ENCODE assay signal across 24 cellular contexts in the genomic region with DNA sequence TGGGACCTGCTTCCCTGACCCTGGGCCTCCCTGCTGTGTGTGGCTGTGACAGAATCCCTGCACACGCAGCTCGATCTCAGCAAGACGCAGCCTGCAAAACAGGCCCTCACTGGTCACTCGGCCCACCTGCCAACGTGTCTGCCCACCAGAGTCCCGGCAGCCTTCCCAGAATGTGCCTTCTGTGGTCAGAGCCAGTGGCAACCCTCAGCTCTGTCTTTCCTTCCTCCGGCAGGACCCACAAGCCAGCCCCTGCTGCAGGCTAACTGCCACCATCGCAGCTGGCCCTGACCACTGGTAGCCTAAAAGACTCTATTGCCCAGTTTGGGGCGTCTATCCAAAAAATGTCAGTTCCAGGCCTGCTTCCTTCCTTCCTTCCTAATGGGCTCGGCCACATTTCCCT.
"Had no signal": no experiment of that assay in that cellular context is flagged by ENCODE, and none has a peak within 500 bp of the region (broad histone marks: within the 10 kb centered on the region; RNA-seq: fewer than 3 reads in every experiment).

No MANE protein-coding gene starts in this region.

- H3K27ac Mint-ChIP-seq: activated CD4-positive, alpha-beta T cell treated with anti-CD3 and anti-CD28 coated beads, Interleukin-2, amount 10 ng/mL, durations not matched to agents 24 days and 14 days; activated CD8-positive, alpha-beta T cell treated with anti-CD3 and anti-CD28 coated beads, Interleukin-2, amount 10 ng/mL, durations not matched to agents 7 days and 5 days; effector memory CD8-positive, alpha-beta T cell; nephron; stimulated activated effector memory CD8-positive, alpha-beta T cell treated with anti-CD3 and anti-CD28 coated beads, Interleukin-12 subunit alpha, Interleukin-12 subunit beta, amount 100 ng/mL, for 72 hours; T-helper 17 cell had no signal

- H3K9me3 Mint-ChIP-seq: activated CD4-positive, alpha-beta T cell treated with anti-CD3 and anti-CD28 coated beads, Interleukin-2, amount 10 ng/mL, durations not matched to agents 24 days and 14 days; activated naive CD4-positive, alpha-beta T cell treated with anti-CD3 and anti-CD28 coated beads, Interleukin-2, amount 50 U/mL, for 72 hours; effector memory CD8-positive, alpha-beta T cell; nephron; stimulated activated effector memory CD8-positive, alpha-beta T cell treated with anti-CD3 and anti-CD28 coated beads, Interleukin-12 subunit alpha, Interleukin-12 subunit beta, amount 100 ng/mL, for 72 hours had no signal

- H3K27me3 Mint-ChIP-seq: activated CD4-positive, alpha-beta T cell treated with anti-CD3 and anti-CD28 coated beads, Interleukin-2, amount 10 ng/mL, durations not matched to agents 24 days and 14 days; effector memory CD8-positive, alpha-beta T cell; T-helper 17 cell had no signal

- H3K4me3 Mint-ChIP-seq: activated CD4-positive, alpha-beta T cell treated with anti-CD3 and anti-CD28 coated beads, Interleukin-2, amount 10 ng/mL, durations not matched to agents 24 days and 14 days; activated CD8-positive, alpha-beta T cell treated with anti-CD3 and anti-CD28 coated beads, Interleukin-2, amount 10 ng/mL, durations not matched to agents 7 days and 5 days; effector memory CD8-positive, alpha-beta T cell; nephron; stimulated activated effector memory CD8-positive, alpha-beta T cell treated with anti-CD3 and anti-CD28 coated beads, Interleukin-12 subunit alpha, Interleukin-12 subunit beta, amount 100 ng/mL, for 72 hours; T-helper 17 cell had no signal

- ATAC-seq: activated CD8-positive, alpha-beta T cell treated with anti-CD3 and anti-CD28 coated beads, Interleukin-2, amount 10 ng/mL, durations not matched to agents 7 days and 5 days; activated naive CD4-positive, alpha-beta T cell treated with anti-CD3 and anti-CD28 coated beads, Interleukin-2, amount 50 U/mL, for 72 hours; body of pancreas; effector memory CD8-positive, alpha-beta T cell; foreskin keratinocyte; left ventricle myocardium superior; stimulated activated effector memory CD8-positive, alpha-beta T cell treated with anti-CD3 and anti-CD28 coated beads, Interleukin-12 subunit alpha, Interleukin-12 subunit beta, amount 100 ng/mL, for 72 hours; T-helper 17 cell had no signal

- H3K27ac ChIP-seq: body of pancreas, foreskin keratinocyte, sigmoid colon, tibial nerve, vagina had no signal

- H3K36me3 ChIP-seq: sigmoid colon, tibial nerve, vagina had no signal

- H3K27me3 ChIP-seq: body of pancreas, foreskin keratinocyte, sigmoid colon, tibial nerve, vagina had no signal

- H3K4me3 ChIP-seq: body of pancreas, sigmoid colon, tibial nerve, vagina had no signal

- DNase-seq: activated CD4-positive, alpha-beta T cell treated with anti-CD3 and anti-CD28 coated beads, Interleukin-2, amount 10 ng/mL, durations not matched to agents 24 days and 14 days; activated CD4-positive, CD25-positive, alpha-beta regulatory T cell; activated CD8-positive, alpha-beta memory T cell treated with anti-CD3 and anti-CD28 coated beads, Interleukin-2, amount 50 U/mL, for 4 hours; activated CD8-positive, alpha-beta T cell treated with anti-CD3 and anti-CD28 coated beads, Interleukin-2, amount 10 ng/mL, durations not matched to agents 7 days and 5 days; activated effector memory CD4-positive, alpha-beta T cell treated with anti-CD3 and anti-CD28 coated beads, Interleukin-2, amount 50 U/mL, for 16 hours; activated T-cell treated with anti-CD3 and anti-CD28 coated beads, Interleukin-2, amount 50 U/mL, for 48 hours; amniotic stem cell; body of pancreas; cerebellar nuclear complex; dermis blood vessel endothelial cell; effector memory CD8-positive, alpha-beta T cell; foreskin keratinocyte; kidney glomerular epithelial cell; left ventricle myocardium superior; mesenchymal stem cell; sigmoid colon; stimulated activated CD4-positive, alpha-beta T cell treated with anti-CD3 and anti-CD28 coated beads, Interleukin-12 subunit alpha, Interleukin-12 subunit beta, amount 100 ng/mL, for 4 hours; stimulated activated CD4-positive, alpha-beta T cell treated with anti-CD3 and anti-CD28 coated beads, Interleukin-2, amount 100 ng/mL, for 24 hours; T-helper 17 cell had no signal

- H3K4me1 ChIP-seq: body of pancreas had no signal

- H3K4me1 Mint-ChIP-seq: nephron; stimulated activated effector memory CD8-positive, alpha-beta T cell treated with anti-CD3 and anti-CD28 coated beads, Interleukin-12 subunit alpha, Interleukin-12 subunit beta, amount 100 ng/mL, for 72 hours; T-helper 17 cell had no signal

- H3K36me3 Mint-ChIP-seq: activated naive CD4-positive, alpha-beta T cell treated with anti-CD3 and anti-CD28 coated beads, Interleukin-2, amount 50 U/mL, for 72 hours; stimulated activated effector memory CD8-positive, alpha-beta T cell treated with anti-CD3 and anti-CD28 coated beads, Interleukin-12 subunit alpha, Interleukin-12 subunit beta, amount 100 ng/mL, for 72 hours had no signal

- H3K9me3 ChIP-seq: body of pancreas, sigmoid colon, tibial nerve, vagina had no signal
